In the genomic region with DNA sequence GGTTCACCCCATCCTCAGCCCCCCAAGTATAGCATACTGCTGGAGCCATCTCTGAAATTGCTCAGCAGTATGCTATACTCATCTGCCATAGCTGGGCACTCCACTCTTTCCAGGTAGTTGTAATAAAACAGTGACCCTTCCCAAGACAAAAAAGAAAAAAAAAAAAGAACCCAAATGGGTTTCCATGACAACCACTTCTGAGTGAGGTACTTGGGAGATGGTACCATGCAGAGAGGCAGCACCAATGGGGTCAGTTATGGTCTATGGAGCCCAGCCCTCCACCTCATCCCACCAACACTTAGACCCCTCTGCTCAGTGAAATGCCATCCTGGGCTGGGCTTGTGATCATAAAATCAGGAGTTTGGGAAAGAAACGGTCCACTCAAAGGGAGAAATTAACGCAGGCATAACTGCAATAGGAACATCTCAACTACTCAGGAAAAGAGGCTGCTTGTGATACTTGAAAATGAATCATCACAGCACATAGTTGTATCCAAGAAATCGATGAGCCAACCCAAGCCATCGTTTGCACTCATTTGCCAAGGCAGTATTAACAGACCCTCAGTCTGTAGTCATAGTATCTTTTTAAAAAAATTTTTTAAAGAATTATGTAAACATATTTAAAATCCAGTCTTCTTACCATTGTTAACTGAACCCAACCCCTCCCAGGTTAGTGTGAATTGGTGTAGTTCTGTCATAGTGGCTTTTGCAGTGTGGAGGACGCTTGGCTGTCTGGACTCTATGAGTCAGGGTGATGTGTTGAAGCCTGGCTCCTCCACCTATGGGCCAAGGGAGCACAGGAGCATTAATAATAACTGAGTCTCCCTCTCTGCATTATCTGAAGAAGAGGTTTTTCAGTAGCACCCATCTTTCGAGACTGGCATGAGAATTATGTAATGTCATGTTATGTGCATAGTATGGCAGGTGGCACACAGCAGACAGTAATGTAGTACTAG, we compare ENCODE assay signal across 20 cellular contexts.
DNase-seq lines count a peak whose midpoint lies in the region; TF ChIP-seq lines count a peak whose summit lies in the region.
"Had no signal": no experiment of that assay in that cellular context is flagged by ENCODE, and none has a peak within 500 bp of the region (broad histone marks: within the 10 kb centered on the region; RNA-seq: fewer than 3 reads in every experiment).

No MANE protein-coding gene starts in this region.

- no peak for TF ChIP-seq CTCF in adrenal gland (IDR thresholded peaks at IDR 0.05)

- H3K27ac ChIP-seq in adrenal gland = no peak overlapping the region
- H3K27ac ChIP-seq: dorsolateral prefrontal cortex, uterus had no signal

- H3K4me3 Mint-ChIP-seq in activated T-cell treated with anti-CD3 and anti-CD28 coated beads, Interleukin-2, amount 50 U/mL, for 24 hours = no peak overlapping the region
- H3K4me3 Mint-ChIP-seq: activated naive CD4-positive, alpha-beta T cell treated with anti-CD3 and anti-CD28 coated beads, Interleukin-2, amount 10 ng/mL, durations not matched to agents 7 days and 5 days; CD4-positive, CD25-positive, alpha-beta regulatory T cell; central memory CD8-positive, alpha-beta T cell; stimulated activated memory B cell treated with anti-CD40 and anti-IgM and Interleukin-4, amounts not matched to agents 10 μg/mL and 1 μg/mL and 100 μg/mL, for 72 hours had no signal

- no peaks in the 10 kb centered on the region for H3K4me1 Mint-ChIP-seq in activated T-cell treated with anti-CD3 and anti-CD28 coated beads, Interleukin-2, amount 50 U/mL, for 24 hours (ENCODE audit: low read depth)
- H3K4me1 Mint-ChIP-seq: activated naive CD4-positive, alpha-beta T cell treated with anti-CD3 and anti-CD28 coated beads, Interleukin-2, amount 10 ng/mL, durations not matched to agents 7 days and 5 days; CD4-positive, CD25-positive, alpha-beta regulatory T cell; central memory CD8-positive, alpha-beta T cell; stimulated activated memory B cell treated with anti-CD40 and anti-IgM and Interleukin-4, amounts not matched to agents 10 μg/mL and 1 μg/mL and 100 μg/mL, for 72 hours had no signal

- intact Hi-C loops in adrenal gland (cut with DNase I) = no loop called here

- no peak overlapping the region for H3K4me3 ChIP-seq in adrenal gland
- H3K4me3 ChIP-seq: dorsolateral prefrontal cortex, smooth muscle cell, uterus had no signal

- H3K9me3 ChIP-seq in adrenal gland (replicated peaks in 1 of 3) = no peaks in the 10 kb centered on the region
- H3K9me3 ChIP-seq: uterus had no signal

- no peak overlapping the region for H3K27ac Mint-ChIP-seq in activated T-cell treated with anti-CD3 and anti-CD28 coated beads, Interleukin-2, amount 50 U/mL, for 24 hours
- H3K27ac Mint-ChIP-seq: activated naive CD4-positive, alpha-beta T cell treated with anti-CD3 and anti-CD28 coated beads, Interleukin-2, amount 10 ng/mL, durations not matched to agents 7 days and 5 days; CD4-positive, CD25-positive, alpha-beta regulatory T cell; stimulated activated memory B cell treated with anti-CD40 and anti-IgM and Interleukin-4, amounts not matched to agents 10 μg/mL and 1 μg/mL and 100 μg/mL, for 72 hours had no signal

- no peaks in the 10 kb centered on the region for H3K4me1 ChIP-seq in adrenal gland (replicated peaks in 1 of 2)
- H3K4me1 ChIP-seq: uterus had no signal

- WGBS in adrenal gland, 4 donors = 81 to 94% (median 87%) methylated on average over 6 of the region's 6 CpGs

- H3K27me3 Mint-ChIP-seq in activated T-cell treated with anti-CD3 and anti-CD28 coated beads, Interleukin-2, amount 50 U/mL, for 24 hours = no peaks in the 10 kb centered on the region
- H3K27me3 Mint-ChIP-seq: activated naive CD4-positive, alpha-beta T cell treated with anti-CD3 and anti-CD28 coated beads, Interleukin-2, amount 10 ng/mL, durations not matched to agents 7 days and 5 days; central memory CD8-positive, alpha-beta T cell; stimulated activated memory B cell treated with anti-CD40 and anti-IgM and Interleukin-4, amounts not matched to agents 10 μg/mL and 1 μg/mL and 100 μg/mL, for 72 hours had no signal

- no peaks in the 10 kb centered on the region for H3K36me3 Mint-ChIP-seq in activated T-cell treated with anti-CD3 and anti-CD28 coated beads, Interleukin-2, amount 50 U/mL, for 24 hours (ENCODE audit: low read depth)
- H3K36me3 Mint-ChIP-seq: activated naive CD4-positive, alpha-beta T cell treated with anti-CD3 and anti-CD28 coated beads, Interleukin-2, amount 10 ng/mL, durations not matched to agents 7 days and 5 days; CD4-positive, CD25-positive, alpha-beta regulatory T cell; stimulated activated memory B cell treated with anti-CD40 and anti-IgM and Interleukin-4, amounts not matched to agents 10 μg/mL and 1 μg/mL and 100 μg/mL, for 72 hours had no signal

- H3K36me3 ChIP-seq in adrenal gland (replicated peaks in 1 of 2) = no peaks in the 10 kb centered on the region
- H3K36me3 ChIP-seq: uterus had no signal

- DNase-seq in AG08395 (ENCODE audit: low spot score) (peak; percentile 53), HT1080 (ENCODE audit: low read depth) (peak; percentile 79), astrocyte of the hippocampus (ENCODE audit: low read depth, low spot score) (peak; percentile 40), iris pigment epithelial cell (ENCODE audit: low read depth) (peak; percentile 12), occipital lobe (lab: John Stamatoyannopoulos, UW) (no peak), NCI-H345 treated with DMSO at 0.1 percent for 48 hours (lab: John Stamatoyannopoulos, UW; ENCODE audit: unreplicated experiment) (no peak), adrenal gland (no peak)
- no peak for DNase-seq in activated T-cell treated with anti-CD3 and anti-CD28 coated beads, Interleukin-2, amount 50 U/mL, for 24 hours
- DNase-seq: activated CD4-positive, alpha-beta T cell treated with anti-CD3 and anti-CD28 coated beads for 4 hours; activated naive CD4-positive, alpha-beta T cell treated with anti-CD3 and anti-CD28 coated beads, Interleukin-2, amount 10 ng/mL, durations not matched to agents 7 days and 5 days; CD4-positive, CD25-positive, alpha-beta regulatory T cell; dorsolateral prefrontal cortex; GDM1; mesenchymal stem cell; NCI-H1436 treated with DMSO at 0.1 percent for 48 hours; T-helper 1 cell; uterus had no signal

- no peaks in the 10 kb centered on the region for H3K9me3 Mint-ChIP-seq in activated T-cell treated with anti-CD3 and anti-CD28 coated beads, Interleukin-2, amount 50 U/mL, for 24 hours
- H3K9me3 Mint-ChIP-seq: activated naive CD4-positive, alpha-beta T cell treated with anti-CD3 and anti-CD28 coated beads, Interleukin-2, amount 10 ng/mL, durations not matched to agents 7 days and 5 days; central memory CD8-positive, alpha-beta T cell; stimulated activated memory B cell treated with anti-CD40 and anti-IgM and Interleukin-4, amounts not matched to agents 10 μg/mL and 1 μg/mL and 100 μg/mL, for 72 hours had no signal

- no peaks in the 10 kb centered on the region for H3K27me3 ChIP-seq in adrenal gland
- H3K27me3 ChIP-seq: dorsolateral prefrontal cortex, uterus had no signal

- TF ChIP-seq POLR2A in adrenal gland (IDR thresholded peaks at IDR 0.05) = no peak

Comparison
In these comparisons a context has a peak if more than half of its experiments do, and no peak if none do; other contexts are left out.
1. DNase-seq: peak in AG08395 (single experiment), HT1080 (single experiment), astrocyte of the hippocampus (single experiment) and iris pigment epithelial cell (single experiment); none in occipital lobe (single experiment), NCI-H345 treated with DMSO at 0.1 percent for 48 hours (single experiment), activated T-cell treated with anti-CD3 and anti-CD28 coated beads, Interleukin-2, amount 50 U/mL, for 24 hours (single experiment) and adrenal gland (0 of 7).